In the genomic region with DNA sequence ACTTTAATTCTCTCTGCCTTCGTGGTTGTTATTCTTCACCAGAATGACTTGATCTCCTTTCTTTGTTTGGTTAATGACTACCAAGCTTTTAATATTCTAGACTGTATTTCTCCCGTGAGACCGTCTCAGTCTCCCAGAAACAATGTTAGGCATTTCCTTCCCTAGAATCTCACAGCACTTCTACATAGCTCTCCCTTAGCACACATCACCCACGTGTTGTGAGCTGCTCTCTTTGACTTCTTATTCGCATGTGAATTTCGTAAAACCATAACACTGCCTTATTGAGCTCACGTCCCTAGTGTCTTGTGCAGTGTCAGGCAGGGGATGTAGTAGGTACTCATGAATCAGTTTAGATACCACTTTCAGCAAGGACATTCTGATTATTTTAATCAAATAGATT, we compare ENCODE assay signal across 30 cellular contexts. TPM values are rescaled to one million over a fixed set of nuclear protein-coding genes. Genes with fewer than 3 reads are reported as not detected.
A peak's percentile ranks its signal among the peaks of the same experiment; 100 is the strongest.
DNase-seq lines count a peak whose midpoint lies in the region; TF ChIP-seq lines count a peak whose summit lies in the region.
"Had no signal": no experiment of that assay in that cellular context is flagged by ENCODE, and none has a peak within 500 bp of the region (broad histone marks: within the 10 kb centered on the region; RNA-seq: fewer than 3 reads in every experiment).

No MANE protein-coding gene starts in this region.

- H3K4me3 ChIP-seq in GM23248 (no peak overlapping the region), astrocyte of the cerebellum (ENCODE audit: low read depth, low read length) (no peak overlapping the region), fibroblast of pulmonary artery (replicated peaks; ENCODE audit: low read depth, low read length) (no peak overlapping the region), PC-9 (no peak overlapping the region)
- H3K4me3 ChIP-seq in effector memory CD4-positive, alpha-beta T cell (ENCODE audit: insufficient read depth, low read depth, low read length, poor library complexity, severe bottlenecking), result no peak overlapping the region
- H3K4me3 ChIP-seq: Peyer's patch, right lobe of liver had no signal

- no TSS peak for BruUV-seq in PC-9 (replicated peaks; lab: Mats Ljungman, UMichigan)

- H3K36me3 ChIP-seq in GM23248 (ENCODE audit: low read depth) (no peaks in the 10 kb centered on the region), PC-9 (ENCODE audit: low read depth) (no peaks in the 10 kb centered on the region)
- H3K36me3 ChIP-seq in effector memory CD4-positive, alpha-beta T cell (ENCODE audit: control insufficient read depth, insufficient read depth, low read length), result no peaks in the 10 kb centered on the region
- H3K36me3 ChIP-seq: right lobe of liver, WERI-Rb-1 had no signal

- H3F3A ChIP-seq in GM23248 (ENCODE audit: insufficient read depth), result peaks cover 5% of the 10 kb centered on the region; the same call in 1 of the 2 replicates
- no peaks in the 10 kb centered on the region for H3F3A ChIP-seq in PC-9 (ENCODE audit: insufficient read depth, low read depth)

- H3K9ac ChIP-seq in GM23248, result no peak overlapping the region

- H3K79me2 ChIP-seq in GM23248 (ENCODE audit: insufficient read depth) (no peaks in the 10 kb centered on the region), PC-9 (ENCODE audit: low read depth) (no peaks in the 10 kb centered on the region)

- H3K27me3 ChIP-seq in GM23248 (replicated peaks; ENCODE audit: insufficient read depth) (no peaks in the 10 kb centered on the region), PC-9 (ENCODE audit: insufficient read depth, low read depth) (no peaks in the 10 kb centered on the region)
- no peaks in the 10 kb centered on the region for H3K27me3 ChIP-seq in effector memory CD4-positive, alpha-beta T cell (replicated peaks; ENCODE audit: control insufficient read depth, insufficient read depth, low read length, poor library complexity, severe bottlenecking)
- H3K27me3 ChIP-seq: Peyer's patch, right lobe of liver had no signal

- H2AFZ ChIP-seq in GM23248 (no peak overlapping the region), PC-9 (no peak overlapping the region)

- H3K27ac ChIP-seq in GM23248 (peak overlapping the region; percentile 62), PC-9 (no peak overlapping the region)
- H3K27ac ChIP-seq in effector memory CD4-positive, alpha-beta T cell (ENCODE audit: insufficient read depth, low read length, poor library complexity, severe bottlenecking), result no peak overlapping the region
- H3K27ac ChIP-seq: C4-2B, epithelial cell of prostate, Peyer's patch, right lobe of liver, WERI-Rb-1 had no signal

- DNase-seq in GM23248 (peak; percentile 72), astrocyte of the cerebellum (ENCODE audit: low read depth) (peak; percentile 2), fibroblast of pulmonary artery (ENCODE audit: low read depth) (peak; percentile 29), renal cortical epithelial cell (ENCODE audit: low read depth) (peak; percentile 11), NCI-H1436 (lab: John Stamatoyannopoulos, UW) (no peak), PC-9 (no peak)
- DNase-seq in effector memory CD4-positive, alpha-beta T cell, result no peak
- DNase-seq in activated CD4-positive, alpha-beta T cell treated with anti-CD3 and anti-CD28 coated beads for 48 hours, result no peak
- DNase-seq: activated CD8-positive, alpha-beta memory T cell treated with anti-CD3 and anti-CD28 coated beads, Interleukin-2, amount 10 ng/mL, durations not matched to agents 7 days and 5 days; activated gamma-delta T cell treated with Interleukin-2 at 50 U/mL for 16 hours; activated naive CD8-positive, alpha-beta T cell treated with anti-CD3 and anti-CD28 coated beads, Interleukin-2, amount 10 ng/mL, durations not matched to agents 7 days and 5 days; activated T-cell treated with anti-CD3 and anti-CD28 coated beads, Interleukin-2, amount 50 U/mL, for 4 hours; DMS79; GDM1; glutamatergic neuron; Karpas-422; left ventricle myocardium superior; NCI-H1417 treated with DMSO at 0.1 percent for 48 hours; NCI-H345; NCI-H69; Peyer's patch; right lobe of liver; SHP77 treated with DMSO at 0.1 percent for 48 hours; stimulated activated CD4-positive, alpha-beta T cell treated with anti-CD3 and anti-CD28 coated beads, Interleukin-4, amount 100 ng/mL, for 24 hours; T1000; WERI-Rb-1 had no signal

- POLR2A ChIA-PET in PC-9 (lab: Charles Lee; ENCODE audit: unreplicated experiment), result no interaction called here

- TF ChIP-seq CTCF in astrocyte of the cerebellum (IDR thresholded peaks at IDR 0.05; ENCODE audit: low read depth, low read length, missing control alignments) (no peak), fibroblast of pulmonary artery (IDR thresholded peaks at IDR 0.05; ENCODE audit: low read length, missing control alignments) (no peak), PC-9 (conservative IDR thresholded peaks at IDR 0.05) (no peak)

- H3K9me2 ChIP-seq in GM23248 (ENCODE audit: insufficient read depth) (no peaks in the 10 kb centered on the region), PC-9 (ENCODE audit: insufficient read depth) (no peaks in the 10 kb centered on the region; the same call in 1 of the 2 replicates)

- CTCF ChIA-PET in PC-9 (lab: Charles Lee), result no interaction called here

- peaks cover 14% of the 10 kb centered on the region for H3K4me1 ChIP-seq in GM23248 (ENCODE audit: insufficient read depth)
- H3K4me1 ChIP-seq in effector memory CD4-positive, alpha-beta T cell (ENCODE audit: control insufficient read depth, insufficient read depth, low read length, poor library complexity, severe bottlenecking), result no peaks in the 10 kb centered on the region
- H3K4me1 ChIP-seq in PC-9 (replicated peaks; ENCODE audit: insufficient read depth), result no peaks in the 10 kb centered on the region
- H3K4me1 ChIP-seq: Peyer's patch, right lobe of liver had no signal

- no peaks in the 10 kb centered on the region for H3K9me3 ChIP-seq in GM23248 (ENCODE audit: low read depth)
- H3K9me3 ChIP-seq in effector memory CD4-positive, alpha-beta T cell (ENCODE audit: control insufficient read depth, low read length), result no peaks in the 10 kb centered on the region
- no peaks in the 10 kb centered on the region for H3K9me3 ChIP-seq in PC-9 (ENCODE audit: insufficient read depth, low read depth)
- H3K9me3 ChIP-seq: Peyer's patch, right lobe of liver had no signal

- H3K4me2 ChIP-seq in GM23248 (ENCODE audit: unreplicated experiment) (no peak overlapping the region), PC-9 (no peak overlapping the region)

- intact Hi-C loops in PC-9 (cut with micrococcal nuclease; ENCODE audit: unreplicated experiment), result no loop called here

- H4K20me1 ChIP-seq in GM23248 (ENCODE audit: insufficient read depth) (no peaks in the 10 kb centered on the region), PC-9 (ENCODE audit: insufficient read depth) (no peaks in the 10 kb centered on the region)

- in situ Hi-C loops in GM23248 (cut with MboI) (no loop called here), astrocyte of the cerebellum (cut with HindIII; ENCODE audit: low sequenced_read_pairs) (no loop called here)

- WGBS in GM23248 (ENCODE audit: low coverage in 1 of 2, low lambda C conversion rate in 2 of 2, missing lambda C conversion rate in 2 of 2), 2 experiments, result 5 to 12% methylated on average over 7 of the region's 7 CpGs

RNA-seq across cellular contexts. Expression of a gene that starts 57.5 kb away (rescaled TPM):
- not detected in 2 replicates for total RNA-seq in GM23248 (2014; rRNA removed; shearing (Covaris generic))
- not detected in 2 replicates for polyA plus RNA-seq in GM23248 (2016; fragmentation: Nextera tagmentation; extraction: Ambion mirVana)
- not detected in 2 replicates for total RNA-seq in renal cortical epithelial cell
- not detected in 2 replicates for total RNA-seq in PC-9 (2021)
- total RNA-seq: activated CD8-positive, alpha-beta memory T cell treated with anti-CD3 and anti-CD28 coated beads, Interleukin-2, amount 10 ng/mL, durations not matched to agents 7 days and 5 days; activated naive CD8-positive, alpha-beta T cell treated with anti-CD3 and anti-CD28 coated beads, Interleukin-2, amount 10 ng/mL, durations not matched to agents 7 days and 5 days; activated T-cell treated with anti-CD3 and anti-CD28 coated beads, Interleukin-2, amount 50 U/mL, for 4 hours; fibroblast of villous mesenchyme; myocyte had no signal

RNA-seq across cellular contexts. Expression of a gene that starts 58.3 kb away (rescaled TPM):
- total RNA-seq in GM23248 (2014; rRNA removed; shearing (Covaris generic)), result 1.3 and 2.5 TPM in 2 replicates
- polyA plus RNA-seq in GM23248 (2016; fragmentation: Nextera tagmentation; extraction: Ambion mirVana), result 0.70 and 0.76 TPM in 2 replicates
- 0.52 and 4.0 TPM in 2 replicates for total RNA-seq in renal cortical epithelial cell
- total RNA-seq in PC-9 (2021), result 0.48 and 0.83 TPM in 2 replicates
- total RNA-seq: activated CD8-positive, alpha-beta memory T cell treated with anti-CD3 and anti-CD28 coated beads, Interleukin-2, amount 10 ng/mL, durations not matched to agents 7 days and 5 days; activated naive CD8-positive, alpha-beta T cell treated with anti-CD3 and anti-CD28 coated beads, Interleukin-2, amount 10 ng/mL, durations not matched to agents 7 days and 5 days; activated T-cell treated with anti-CD3 and anti-CD28 coated beads, Interleukin-2, amount 50 U/mL, for 4 hours had no signal

Comparison
In these comparisons a context has a peak if more than half of its experiments do, and no peak if none do; other contexts are left out.
1. DNase-seq: peak in GM23248 (single experiment), astrocyte of the cerebellum (single experiment), fibroblast of pulmonary artery (single experiment) and renal cortical epithelial cell (single experiment); none in effector memory CD4-positive, alpha-beta T cell (0 of 3), activated CD4-positive, alpha-beta T cell treated with anti-CD3 and anti-CD28 coated beads for 48 hours (single experiment), NCI-H1436 (single experiment) and PC-9 (0 of 2).